8 cellular contexts compared by ENCODE assay signal in genomic region chr22:26588749-26589366, GRCh38. TPM values are rescaled to one million over a fixed set of nuclear protein-coding genes. Genes with fewer than 3 reads are reported as not detected.
DNase-seq lines count a peak whose midpoint lies in the region; ATAC-seq and TF ChIP-seq lines count a peak whose summit lies in the region.

No MANE protein-coding gene starts in this region.

- H3K9me3 ChIP-seq in CD4-positive, CD25-positive, alpha-beta regulatory T cell (ENCODE audit: control insufficient read depth in 2 of 2, low read length in 2 of 2): no peaks in the 10 kb centered on the region
- H3K9me3 ChIP-seq in OCI-LY1 (ENCODE audit: low read length) (peaks cover 4% of the 10 kb centered on the region; the same call in 1 of the 2 replicates), neural progenitor cell (ENCODE audit: low read depth) (peaks cover 4% of the 10 kb centered on the region)

- H3K4me3 Mint-ChIP-seq in CD4-positive, CD25-positive, alpha-beta regulatory T cell: peak overlapping the region; percentile 90 to 96 (median 94)
- peak overlapping the region; percentile 85 to 92 for H3K4me3 Mint-ChIP-seq in effector memory CD8-positive, alpha-beta T cell
- peak overlapping the region; percentile 91 for H3K4me3 Mint-ChIP-seq in neural progenitor cell

- peaks cover 63% of the 10 kb centered on the region for H3K4me1 ChIP-seq in CD4-positive, CD25-positive, alpha-beta regulatory T cell (ENCODE audit: control insufficient read depth, insufficient read depth, low read length, poor library complexity, severe bottlenecking)
- peaks cover 58% of the 10 kb centered on the region for H3K4me1 ChIP-seq in OCI-LY1 (ENCODE audit: insufficient read depth, low read length, severe bottlenecking)
- peaks cover 6% of the 10 kb centered on the region for H3K4me1 ChIP-seq in neural progenitor cell

- H3K36me3 Mint-ChIP-seq in CD4-positive, CD25-positive, alpha-beta regulatory T cell: no peaks in the 10 kb centered on the region
- H3K36me3 Mint-ChIP-seq in effector memory CD8-positive, alpha-beta T cell (ENCODE audit: insufficient read depth): peaks cover 24% of the 10 kb centered on the region
- peaks cover 6% of the 10 kb centered on the region for H3K36me3 Mint-ChIP-seq in neural progenitor cell

- DNase-seq in CD4-positive, CD25-positive, alpha-beta regulatory T cell: no peak
- no peak for DNase-seq in effector memory CD8-positive, alpha-beta T cell
- DNase-seq in neural progenitor cell (ENCODE audit: low spot score): no peak
- DNase-seq in superior temporal gyrus (ENCODE audit: extremely low spot score): no peak
- DNase-seq in NCI-H1436 treated with DMSO at 0.1 percent for 48 hours (lab: John Stamatoyannopoulos, UW): no peak
- DNase-seq in DMS153 treated with DMSO at 0.1 percent for 48 hours (lab: John Stamatoyannopoulos, UW; ENCODE audit: unreplicated experiment): no peak

- no peaks in the 10 kb centered on the region for H3K27me3 ChIP-seq in CD4-positive, CD25-positive, alpha-beta regulatory T cell (ENCODE audit: control insufficient read depth, insufficient read depth, low read length)
- H3K27me3 ChIP-seq in OCI-LY1 (ENCODE audit: insufficient read depth, low read length) (no peaks in the 10 kb centered on the region), neural progenitor cell (peaks cover 3% of the 10 kb centered on the region)

- H3K4me3 ChIP-seq in CD4-positive, CD25-positive, alpha-beta regulatory T cell (ENCODE audit: low read depth, low read length): peak overlapping the region; percentile 84
- H3K4me3 ChIP-seq in OCI-LY1 (ENCODE audit: low read depth, low read length, poor library complexity, severe bottlenecking) (peak overlapping the region; percentile 95), neural progenitor cell (peak overlapping the region; percentile 100)

- H3F3A ChIP-seq in OCI-LY1 (ENCODE audit: insufficient read depth, low read length): no peaks in the 10 kb centered on the region
- peaks cover 10% of the 10 kb centered on the region for H3F3A ChIP-seq in neural progenitor cell (ENCODE audit: low read depth)

- H3K27ac ChIP-seq in CD4-positive, CD25-positive, alpha-beta regulatory T cell (ENCODE audit: insufficient read depth, low read length, poor library complexity, severe bottlenecking): peak overlapping the region; percentile 71
- H3K27ac ChIP-seq in OCI-LY1 (ENCODE audit: low read depth, low read length, poor library complexity, severe bottlenecking) (peak overlapping the region; percentile 49), neural progenitor cell (no peak overlapping the region)

- peaks cover 0 to 1% (median 0%) of the 10 kb centered on the region in 7 donors for H3K9me3 Mint-ChIP-seq in CD4-positive, CD25-positive, alpha-beta regulatory T cell
- no peaks in the 10 kb centered on the region for H3K9me3 Mint-ChIP-seq in effector memory CD8-positive, alpha-beta T cell
- peaks cover 5% of the 10 kb centered on the region for H3K9me3 Mint-ChIP-seq in neural progenitor cell

- no peaks in the 10 kb centered on the region for H3K9me2 ChIP-seq in OCI-LY1 (ENCODE audit: low read depth, low read length)

- ATAC-seq in CD4-positive, CD25-positive, alpha-beta regulatory T cell (ENCODE audit: low read depth in 2 of 2): no peak
- no peak for ATAC-seq in effector memory CD8-positive, alpha-beta T cell (replicated peaks)
- ATAC-seq in HG03095 (IDR thresholded peaks at IDR 0.05; ENCODE audit: unreplicated experiment): no peak

- H3K79me2 ChIP-seq in OCI-LY1 (ENCODE audit: insufficient read depth, low read length) (peaks cover 39% of the 10 kb centered on the region), neural progenitor cell (ENCODE audit: low read depth) (peaks cover 40% of the 10 kb centered on the region)

- H2AFZ ChIP-seq in OCI-LY1 (ENCODE audit: low read length) (no peak overlapping the region), neural progenitor cell (replicated peaks) (no peak overlapping the region)

- TF ChIP-seq CTCF in OCI-LY1 (IDR thresholded peaks at IDR 0.05; ENCODE audit: low read length): no peak
- no peak for TF ChIP-seq CTCF in neural progenitor cell (IDR thresholded peaks at IDR 0.05)

- peak overlapping the region; percentile 93 for H3K9ac ChIP-seq in OCI-LY1 (ENCODE audit: low read length)
- no peak overlapping the region for H3K9ac ChIP-seq in neural progenitor cell

- H3K4me2 ChIP-seq in OCI-LY1 (ENCODE audit: low read length): peak overlapping the region; percentile 85
- peak overlapping the region; percentile 99 for H3K4me2 ChIP-seq in neural progenitor cell

- peak overlapping the region; percentile 67 to 85 (median 78) for H3K27ac Mint-ChIP-seq in CD4-positive, CD25-positive, alpha-beta regulatory T cell
- peak overlapping the region; percentile 75 to 77 for H3K27ac Mint-ChIP-seq in effector memory CD8-positive, alpha-beta T cell
- peak overlapping the region; percentile 69 for H3K27ac Mint-ChIP-seq in neural progenitor cell

- H4K20me1 ChIP-seq in OCI-LY1 (ENCODE audit: insufficient read depth, low read length): no peaks in the 10 kb centered on the region
- H4K20me1 ChIP-seq in neural progenitor cell (ENCODE audit: low read depth): peaks cover 32% of the 10 kb centered on the region

- no peaks in the 10 kb centered on the region for H3K27me3 Mint-ChIP-seq in CD4-positive, CD25-positive, alpha-beta regulatory T cell
- H3K27me3 Mint-ChIP-seq in effector memory CD8-positive, alpha-beta T cell: no peaks in the 10 kb centered on the region
- H3K27me3 Mint-ChIP-seq in neural progenitor cell (ENCODE audit: insufficient read depth, low read depth): peaks cover 13% of the 10 kb centered on the region

- H3K36me3 ChIP-seq in CD4-positive, CD25-positive, alpha-beta regulatory T cell (ENCODE audit: control insufficient read depth, insufficient read depth, low read length): peaks cover 3% of the 10 kb centered on the region
- H3K36me3 ChIP-seq in OCI-LY1 (ENCODE audit: insufficient read depth, low read length): peaks cover 10% of the 10 kb centered on the region
- H3K36me3 ChIP-seq in neural progenitor cell: peaks cover 6% of the 10 kb centered on the region

- H3K4me1 Mint-ChIP-seq in CD4-positive, CD25-positive, alpha-beta regulatory T cell: peaks cover 19 to 87% (median 60%) of the 10 kb centered on the region in 4 donors
- H3K4me1 Mint-ChIP-seq in effector memory CD8-positive, alpha-beta T cell (ENCODE audit: low read depth in 2 of 2): peaks cover 70 to 79% of the 10 kb centered on the region in 2 donors
- H3K4me1 Mint-ChIP-seq in neural progenitor cell: peaks cover 20% of the 10 kb centered on the region

RNA-seq across cellular contexts. Expression of gene TPST2, which starts 1.1 kb away (rescaled TPM):
- 36.0 TPM for total RNA-seq in CD4-positive, CD25-positive, alpha-beta regulatory T cell
- 10 to 100 TPM; 48.1 to 64.6 (median 59.3) TPM for polyA plus RNA-seq in CD4-positive, CD25-positive, alpha-beta regulatory T cell
- total RNA-seq in neural progenitor cell (ENCODE audit: low replicate concordance): 31.7 and 59.5 TPM in 2 replicates

RNA-seq across cellular contexts. Expression of gene CRYBB1, which starts 29.0 kb away (rescaled TPM):
- total RNA-seq in CD4-positive, CD25-positive, alpha-beta regulatory T cell: not detected
- polyA plus RNA-seq in CD4-positive, CD25-positive, alpha-beta regulatory T cell: not detected
- total RNA-seq in neural progenitor cell (ENCODE audit: low replicate concordance): 0.53 TPM in 1 of 2 replicates, not detected in the other

RNA-seq across cellular contexts. Expression of gene CRYBA4, which starts 32.9 kb away (rescaled TPM):
- not detected for total RNA-seq in CD4-positive, CD25-positive, alpha-beta regulatory T cell
- under 1 TPM in 1 of 4 donors, not detected in 3; 0.59 TPM for polyA plus RNA-seq in CD4-positive, CD25-positive, alpha-beta regulatory T cell
- 1.1 and 1.6 TPM in 2 replicates for total RNA-seq in neural progenitor cell (ENCODE audit: low replicate concordance)
